ENCODE assay signal across 35 cellular contexts in genomic region chr21:14084068-14084501, GRCh38.
"Had no signal": no experiment of that assay in that cellular context is flagged by ENCODE, and none has a peak within 500 bp of the region (broad histone marks: within the 10 kb centered on the region; RNA-seq: fewer than 3 reads in every experiment).

No MANE protein-coding gene starts in this region.

- H3K4me3 Mint-ChIP-seq: activated B cell treated with CpG ODN at 0.5 μM for 24 hours; activated CD4-positive, alpha-beta memory T cell treated with anti-CD3 and anti-CD28 coated beads for 36 hours; activated CD4-positive, alpha-beta T cell treated with anti-CD3 and anti-CD28 coated beads, Interleukin-2, amount 10 ng/mL, durations not matched to agents 24 days and 14 days; activated CD8-positive, alpha-beta T cell treated with anti-CD3 and anti-CD28 coated beads for 36 hours; activated naive CD4-positive, alpha-beta T cell treated with anti-CD3 and anti-CD28 coated beads for 36 hours; activated naive CD8-positive, alpha-beta T cell treated with anti-CD3 and anti-CD28 coated beads for 36 hours; activated T-cell treated with anti-CD3 and anti-CD28 coated beads, Interleukin-2, amount 50 U/mL, for 4 hours; activated T-cell treated with anti-CD3 and anti-CD28 coated beads, Interleukin-2, amount 50 U/mL, for 72 hours; activated T-helper 1 cell treated with anti-CD3 and anti-CD28 coated beads, Interleukin-12 subunit alpha, Interleukin-12 subunit beta, Interleukin-2, Interleukin-4 antibody, amounts not matched to agents 30 ng/mL and 10 ng/mL and 1 ng/mL, durations not matched to agents 14 hours and 24 hours and 36 hours; activated T-helper 17 cell treated with anti-CD3 and anti-CD28 coated beads, Interleukin-2, amount 50 U/mL, for 72 hours; T-helper 1 cell treated with Interleukin-12 subunit alpha and Interleukin-12 subunit beta and Interleukin-4 antibody, amounts not matched to agents 30 μg/mL and 1 μg/mL, for 36 hours; T-helper 2 cell treated with Interferon-gamma antibody and Interleukin-4, amounts not matched to agents 5 μg/mL and 100 μg/mL, for 36 hours had no signal

- H3K27me3 ChIP-seq: adrenal gland, body of pancreas, brain microvascular endothelial cell, breast epithelium had no signal

- H3K4me3 ChIP-seq: adrenal gland, body of pancreas, breast epithelium had no signal

- H3K27ac Mint-ChIP-seq: activated B cell treated with CpG ODN at 0.5 μM for 24 hours; activated CD4-positive, alpha-beta memory T cell treated with anti-CD3 and anti-CD28 coated beads for 36 hours; activated CD4-positive, alpha-beta T cell treated with anti-CD3 and anti-CD28 coated beads, Interleukin-2, amount 10 ng/mL, durations not matched to agents 24 days and 14 days; activated CD8-positive, alpha-beta T cell treated with anti-CD3 and anti-CD28 coated beads for 36 hours; activated naive CD4-positive, alpha-beta T cell treated with anti-CD3 and anti-CD28 coated beads for 36 hours; activated naive CD8-positive, alpha-beta T cell treated with anti-CD3 and anti-CD28 coated beads for 36 hours; activated T-cell treated with anti-CD3 and anti-CD28 coated beads, Interleukin-2, amount 50 U/mL, for 72 hours; activated T-helper 1 cell treated with anti-CD3 and anti-CD28 coated beads, Interleukin-12 subunit alpha, Interleukin-12 subunit beta, Interleukin-2, Interleukin-4 antibody, amounts not matched to agents 30 ng/mL and 10 ng/mL and 1 ng/mL, durations not matched to agents 14 hours and 24 hours and 36 hours; activated T-helper 17 cell treated with anti-CD3 and anti-CD28 coated beads, Interleukin-2, amount 50 U/mL, for 72 hours; T-helper 1 cell treated with Interleukin-12 subunit alpha and Interleukin-12 subunit beta and Interleukin-4 antibody, amounts not matched to agents 30 μg/mL and 1 μg/mL, for 36 hours; T-helper 2 cell treated with Interferon-gamma antibody and Interleukin-4, amounts not matched to agents 5 μg/mL and 100 μg/mL, for 36 hours had no signal

- H3K27me3 Mint-ChIP-seq: activated B cell treated with CpG ODN at 0.5 μM for 24 hours; activated CD4-positive, alpha-beta memory T cell treated with anti-CD3 and anti-CD28 coated beads for 36 hours; activated CD4-positive, alpha-beta T cell treated with anti-CD3 and anti-CD28 coated beads, Interleukin-2, amount 10 ng/mL, durations not matched to agents 24 days and 14 days; activated CD8-positive, alpha-beta T cell treated with anti-CD3 and anti-CD28 coated beads for 36 hours; activated naive CD8-positive, alpha-beta T cell treated with anti-CD3 and anti-CD28 coated beads for 36 hours; activated T-helper 17 cell treated with anti-CD3 and anti-CD28 coated beads, Interleukin-2, amount 50 U/mL, for 72 hours had no signal

- H3K9me3 ChIP-seq: adrenal gland, body of pancreas had no signal

- ATAC-seq: activated CD8-positive, alpha-beta T cell treated with anti-CD3 and anti-CD28 coated beads for 36 hours; activated naive CD4-positive, alpha-beta T cell treated with anti-CD3 and anti-CD28 coated beads, Interleukin-2, amount 50 U/mL, for 72 hours; activated T-cell treated with anti-CD3 and anti-CD28 coated beads, Interleukin-2, amount 50 U/mL, for 4 hours; activated T-cell treated with anti-CD3 and anti-CD28 coated beads, Interleukin-2, amount 50 U/mL, for 72 hours; activated T-helper 17 cell treated with anti-CD3 and anti-CD28 coated beads, Interleukin-2, amount 50 U/mL, for 72 hours; body of pancreas had no signal

- H3K9me3 Mint-ChIP-seq: activated T-helper 1 cell treated with anti-CD3 and anti-CD28 coated beads, Interleukin-12 subunit alpha, Interleukin-12 subunit beta, Interleukin-2, Interleukin-4 antibody, amounts not matched to agents 30 ng/mL and 10 ng/mL and 1 ng/mL, durations not matched to agents 14 hours and 24 hours and 36 hours had no signal

- H3K4me1 Mint-ChIP-seq: activated B cell treated with CpG ODN at 0.5 μM for 24 hours had no signal

- H3K27ac ChIP-seq: adrenal gland, body of pancreas, brain microvascular endothelial cell, breast epithelium, VCaP had no signal

- H3K36me3 ChIP-seq: adrenal gland, brain microvascular endothelial cell, breast epithelium had no signal

- H3K4me1 ChIP-seq: adrenal gland, body of pancreas, breast epithelium had no signal

- DNase-seq: activated B cell treated with CpG ODN at 0.5 μM for 24 hours; activated CD4-positive, alpha-beta memory T cell treated with anti-CD3 and anti-CD28 coated beads for 36 hours; activated CD4-positive, alpha-beta T cell treated with anti-CD3 and anti-CD28 coated beads for 4 hours; activated CD4-positive, alpha-beta T cell treated with anti-CD3 and anti-CD28 coated beads, Interleukin-2, amount 10 ng/mL, durations not matched to agents 24 days and 14 days; activated CD4-positive, alpha-beta T cell treated with anti-CD3 and anti-CD28 coated beads, Interleukin-2, amount 50 U/mL, for 1 hour; activated CD4-positive, alpha-beta T cell treated with anti-CD3 and anti-CD28 coated beads, Interleukin-2, amount 50 U/mL, for 4 hours; activated CD4-positive, CD25-positive, alpha-beta regulatory T cell treated with anti-CD3 and anti-CD28 coated beads, Interleukin-2, amount 50 U/mL, for 72 hours; activated CD8-positive, alpha-beta memory T cell treated with anti-CD3 and anti-CD28 coated beads, Interleukin-2, amount 50 U/mL, for 4 hours; activated CD8-positive, alpha-beta T cell treated with anti-CD3 and anti-CD28 coated beads for 36 hours; activated effector memory CD4-positive, alpha-beta T cell treated with anti-CD3 and anti-CD28 coated beads, Interleukin-2, amount 50 U/mL, for 16 hours; activated gamma-delta T cell treated with Interleukin-2 at 50 U/mL for 16 hours; activated naive CD4-positive, alpha-beta T cell; activated naive CD4-positive, alpha-beta T cell treated with anti-CD3 and anti-CD28 coated beads for 36 hours; activated naive CD4-positive, alpha-beta T cell treated with anti-CD3 and anti-CD28 coated beads, Interleukin-2, amount 50 U/mL, for 16 hours; activated naive CD8-positive, alpha-beta T cell treated with anti-CD3 and anti-CD28 coated beads for 36 hours; activated T-cell treated with anti-CD3 and anti-CD28 coated beads for 4 hours; activated T-cell treated with anti-CD3 and anti-CD28 coated beads, Interleukin-2, amount 50 U/mL, for 1 hour; activated T-cell treated with anti-CD3 and anti-CD28 coated beads, Interleukin-2, amount 50 U/mL, for 4 hours; activated T-cell treated with anti-CD3 and anti-CD28 coated beads, Interleukin-2, amount 50 U/mL, for 72 hours; adrenal gland; amniotic stem cell; aorta; body of pancreas; brain microvascular endothelial cell; central memory CD4-positive, alpha-beta T cell; T-helper 1 cell; T-helper 2 cell; T-helper 9 cell had no signal
